15 cellular contexts compared by ENCODE assay signal in the genomic region with DNA sequence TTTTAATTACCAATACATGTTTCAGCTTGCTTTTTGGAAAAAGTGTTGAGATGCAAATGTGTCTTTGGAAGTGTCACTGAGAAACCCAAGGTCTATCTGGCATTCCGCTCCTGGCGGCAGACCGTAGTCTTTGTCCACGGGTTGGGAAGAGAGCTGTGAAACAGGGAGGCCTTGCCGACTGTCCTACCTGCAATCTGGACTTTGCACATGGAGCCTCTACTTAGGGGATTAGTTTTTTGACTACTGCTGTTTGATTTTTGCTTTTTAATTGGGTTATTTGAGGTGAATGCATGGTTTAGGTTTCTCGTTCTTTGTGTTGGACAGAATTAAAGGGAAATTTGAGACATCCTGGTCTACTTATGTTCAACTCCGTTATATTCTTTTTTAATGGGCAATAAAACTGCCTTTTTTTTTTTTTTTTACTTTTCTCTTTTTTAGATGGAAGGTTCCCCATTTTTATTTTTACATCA. TPM values are rescaled to one million over a fixed set of nuclear protein-coding genes. Genes with fewer than 3 reads are reported as not detected.
DNase-seq lines count a peak whose midpoint lies in the region; ATAC-seq, FAIRE-seq and TF ChIP-seq lines count a peak whose summit lies in the region.
"Had no signal": no experiment of that assay in that cellular context is flagged by ENCODE, and none has a peak within 500 bp of the region (broad histone marks: within the 10 kb centered on the region; RNA-seq: fewer than 3 reads in every experiment).

No MANE protein-coding gene starts in this region.

- peak overlapping the region; percentile 51 for H3K27ac ChIP-seq in osteoblast (ENCODE audit: low read depth, low read length)

- TF ChIP-seq CTCF in WTC11 (IDR thresholded peaks at IDR 0.05), result no peak
- no peak for TF ChIP-seq CTCF in osteoblast (IDR thresholded peaks at IDR 0.05; ENCODE audit: extremely low read depth, low read depth, low read length)

- peaks cover 2% of the 10 kb centered on the region for H3K9me3 ChIP-seq in osteoblast (ENCODE audit: low read depth, low read length)
- H3K9me3 ChIP-seq: Peyer's patch had no signal

- H3K36me3 Mint-ChIP-seq in WTC11, result peaks cover 9% of the 10 kb centered on the region
- H3K36me3 Mint-ChIP-seq: activated CD8-positive, alpha-beta memory T cell treated with anti-CD3 and anti-CD28 coated beads, Interleukin-2, amount 10 ng/mL, durations not matched to agents 7 days and 5 days had no signal

- POLR2A ChIA-PET in WTC11 (lab: Charles Lee), result no interaction called here

- H3K27ac Mint-ChIP-seq in WTC11, result peak overlapping the region; percentile 19
- H3K27ac Mint-ChIP-seq: activated CD8-positive, alpha-beta memory T cell treated with anti-CD3 and anti-CD28 coated beads, Interleukin-2, amount 10 ng/mL, durations not matched to agents 7 days and 5 days had no signal

- no peaks in the 10 kb centered on the region for H3K27me3 ChIP-seq in osteoblast (ENCODE audit: insufficient read depth, low read length)
- H3K27me3 ChIP-seq: Peyer's patch, sigmoid colon had no signal

- no peak overlapping the region for H3K4me3 ChIP-seq in osteoblast (ENCODE audit: insufficient read depth, low read length)
- H3K4me3 ChIP-seq: Peyer's patch, sigmoid colon had no signal

- CTCF ChIA-PET in WTC11 (lab: Charles Lee), result no interaction called here

- no peak overlapping the region for H3K4me2 ChIP-seq in osteoblast (ENCODE audit: insufficient read depth, low read length)

- ATAC-seq in HG03064 (IDR thresholded peaks at IDR 0.05; ENCODE audit: low read depth, unreplicated experiment) (peak; percentile 8), WTC11 (peak; percentile 46; the same call in 1 of the 2 replicates), HG03442 (IDR thresholded peaks at IDR 0.05; ENCODE audit: unreplicated experiment) (no peak), HG02642 (IDR thresholded peaks at IDR 0.05; ENCODE audit: poor library complexity, unreplicated experiment) (no peak), GM18868 (IDR thresholded peaks at IDR 0.05; ENCODE audit: unreplicated experiment) (no peak)
- ATAC-seq: activated CD8-positive, alpha-beta memory T cell treated with anti-CD3 and anti-CD28 coated beads, Interleukin-2, amount 10 ng/mL, durations not matched to agents 7 days and 5 days had no signal

- H3K4me1 ChIP-seq in osteoblast (ENCODE audit: insufficient read depth, low read length), result peaks cover 85% of the 10 kb centered on the region

- peak; percentile 5 for FAIRE-seq in GM18507 (lab: Jason Lieb, UNC)

- H3K4me1 Mint-ChIP-seq in WTC11, result peaks cover 76% of the 10 kb centered on the region
- H3K4me1 Mint-ChIP-seq: activated CD8-positive, alpha-beta memory T cell treated with anti-CD3 and anti-CD28 coated beads, Interleukin-2, amount 10 ng/mL, durations not matched to agents 7 days and 5 days had no signal

- H4K20me1 ChIP-seq in osteoblast (ENCODE audit: insufficient read depth, low read length), result peaks cover 51% of the 10 kb centered on the region

- H3K27me3 Mint-ChIP-seq in WTC11 (ENCODE audit: low read depth), result no peaks in the 10 kb centered on the region

- H3K79me2 ChIP-seq in osteoblast (ENCODE audit: insufficient read depth, low read length), result peaks cover 99% of the 10 kb centered on the region

- DNase-seq in GM18507 (ENCODE audit: extremely low spot score, insufficient read length, low read depth) (no peak), WTC11 (ENCODE audit: low spot score) (no peak), osteoblast (ENCODE audit: insufficient read length, low spot score, missing footprints) (no peak), activated T-cell treated with anti-CD3 and anti-CD28 coated beads for 4 hours (no peak)
- DNase-seq: activated CD8-positive, alpha-beta memory T cell treated with anti-CD3 and anti-CD28 coated beads, Interleukin-2, amount 10 ng/mL, durations not matched to agents 7 days and 5 days; COR-L47; islet precursor cell; NCI-H2107; Peyer's patch; sigmoid colon; T1000 had no signal

- peaks cover 17% of the 10 kb centered on the region for H3K36me3 ChIP-seq in osteoblast (ENCODE audit: insufficient read depth, low read length)
- H3K36me3 ChIP-seq: Peyer's patch, sigmoid colon had no signal

- peaks cover 9% of the 10 kb centered on the region for H3K9me3 Mint-ChIP-seq in WTC11

- H2AFZ ChIP-seq in osteoblast (ENCODE audit: low read length), result no peak overlapping the region

- no peak overlapping the region for H3K4me3 Mint-ChIP-seq in WTC11
- H3K4me3 Mint-ChIP-seq: activated CD8-positive, alpha-beta memory T cell treated with anti-CD3 and anti-CD28 coated beads, Interleukin-2, amount 10 ng/mL, durations not matched to agents 7 days and 5 days had no signal

TF ChIP-seq in WTC11, 78 proteins besides CTCF, POLR2A, EP300 and RAD21 (continues in another document):
- TF ChIP-seq ETV6 (CRISPR knock-in tag; IDR thresholded peaks at IDR 0.05), result no peak
- TF ChIP-seq, protein P1, sequence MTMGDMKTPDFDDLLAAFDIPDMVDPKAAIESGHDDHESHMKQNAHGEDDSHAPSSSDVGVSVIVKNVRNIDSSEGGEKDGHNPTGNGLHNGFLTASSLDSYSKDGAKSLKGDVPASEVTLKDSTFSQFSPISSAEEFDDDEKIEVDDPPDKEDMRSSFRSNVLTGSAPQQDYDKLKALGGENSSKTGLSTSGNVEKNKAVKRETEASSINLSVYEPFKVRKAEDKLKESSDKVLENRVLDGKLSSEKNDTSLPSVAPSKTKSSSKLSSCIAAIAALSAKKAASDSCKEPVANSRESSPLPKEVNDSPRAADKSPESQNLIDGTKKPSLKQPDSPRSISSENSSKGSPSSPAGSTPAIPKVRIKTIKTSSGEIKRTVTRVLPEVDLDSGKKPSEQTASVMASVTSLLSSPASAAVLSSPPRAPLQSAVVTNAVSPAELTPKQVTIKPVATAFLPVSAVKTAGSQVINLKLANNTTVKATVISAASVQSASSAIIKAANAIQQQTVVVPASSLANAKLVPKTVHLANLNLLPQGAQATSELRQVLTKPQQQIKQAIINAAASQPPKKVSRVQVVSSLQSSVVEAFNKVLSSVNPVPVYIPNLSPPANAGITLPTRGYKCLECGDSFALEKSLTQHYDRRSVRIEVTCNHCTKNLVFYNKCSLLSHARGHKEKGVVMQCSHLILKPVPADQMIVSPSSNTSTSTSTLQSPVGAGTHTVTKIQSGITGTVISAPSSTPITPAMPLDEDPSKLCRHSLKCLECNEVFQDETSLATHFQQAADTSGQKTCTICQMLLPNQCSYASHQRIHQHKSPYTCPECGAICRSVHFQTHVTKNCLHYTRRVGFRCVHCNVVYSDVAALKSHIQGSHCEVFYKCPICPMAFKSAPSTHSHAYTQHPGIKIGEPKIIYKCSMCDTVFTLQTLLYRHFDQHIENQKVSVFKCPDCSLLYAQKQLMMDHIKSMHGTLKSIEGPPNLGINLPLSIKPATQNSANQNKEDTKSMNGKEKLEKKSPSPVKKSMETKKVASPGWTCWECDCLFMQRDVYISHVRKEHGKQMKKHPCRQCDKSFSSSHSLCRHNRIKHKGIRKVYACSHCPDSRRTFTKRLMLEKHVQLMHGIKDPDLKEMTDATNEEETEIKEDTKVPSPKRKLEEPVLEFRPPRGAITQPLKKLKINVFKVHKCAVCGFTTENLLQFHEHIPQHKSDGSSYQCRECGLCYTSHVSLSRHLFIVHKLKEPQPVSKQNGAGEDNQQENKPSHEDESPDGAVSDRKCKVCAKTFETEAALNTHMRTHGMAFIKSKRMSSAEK (CRISPR knock-in tag; IDR thresholded peaks at IDR 0.05; ENCODE audit: borderline replicate concordance), result no peak
- TF ChIP-seq, protein P2, sequence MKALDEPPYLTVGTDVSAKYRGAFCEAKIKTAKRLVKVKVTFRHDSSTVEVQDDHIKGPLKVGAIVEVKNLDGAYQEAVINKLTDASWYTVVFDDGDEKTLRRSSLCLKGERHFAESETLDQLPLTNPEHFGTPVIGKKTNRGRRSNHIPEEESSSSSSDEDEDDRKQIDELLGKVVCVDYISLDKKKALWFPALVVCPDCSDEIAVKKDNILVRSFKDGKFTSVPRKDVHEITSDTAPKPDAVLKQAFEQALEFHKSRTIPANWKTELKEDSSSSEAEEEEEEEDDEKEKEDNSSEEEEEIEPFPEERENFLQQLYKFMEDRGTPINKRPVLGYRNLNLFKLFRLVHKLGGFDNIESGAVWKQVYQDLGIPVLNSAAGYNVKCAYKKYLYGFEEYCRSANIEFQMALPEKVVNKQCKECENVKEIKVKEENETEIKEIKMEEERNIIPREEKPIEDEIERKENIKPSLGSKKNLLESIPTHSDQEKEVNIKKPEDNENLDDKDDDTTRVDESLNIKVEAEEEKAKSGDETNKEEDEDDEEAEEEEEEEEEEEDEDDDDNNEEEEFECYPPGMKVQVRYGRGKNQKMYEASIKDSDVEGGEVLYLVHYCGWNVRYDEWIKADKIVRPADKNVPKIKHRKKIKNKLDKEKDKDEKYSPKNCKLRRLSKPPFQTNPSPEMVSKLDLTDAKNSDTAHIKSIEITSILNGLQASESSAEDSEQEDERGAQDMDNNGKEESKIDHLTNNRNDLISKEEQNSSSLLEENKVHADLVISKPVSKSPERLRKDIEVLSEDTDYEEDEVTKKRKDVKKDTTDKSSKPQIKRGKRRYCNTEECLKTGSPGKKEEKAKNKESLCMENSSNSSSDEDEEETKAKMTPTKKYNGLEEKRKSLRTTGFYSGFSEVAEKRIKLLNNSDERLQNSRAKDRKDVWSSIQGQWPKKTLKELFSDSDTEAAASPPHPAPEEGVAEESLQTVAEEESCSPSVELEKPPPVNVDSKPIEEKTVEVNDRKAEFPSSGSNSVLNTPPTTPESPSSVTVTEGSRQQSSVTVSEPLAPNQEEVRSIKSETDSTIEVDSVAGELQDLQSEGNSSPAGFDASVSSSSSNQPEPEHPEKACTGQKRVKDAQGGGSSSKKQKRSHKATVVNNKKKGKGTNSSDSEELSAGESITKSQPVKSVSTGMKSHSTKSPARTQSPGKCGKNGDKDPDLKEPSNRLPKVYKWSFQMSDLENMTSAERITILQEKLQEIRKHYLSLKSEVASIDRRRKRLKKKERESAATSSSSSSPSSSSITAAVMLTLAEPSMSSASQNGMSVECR (CRISPR knock-in tag; IDR thresholded peaks at IDR 0.05; ENCODE audit: borderline replicate concordance), result no peak
- no peak for TF ChIP-seq TEAD1 (CRISPR knock-in tag; IDR thresholded peaks at IDR 0.05)

RNA-seq across cellular contexts. Expression of a gene that starts 25.7 kb away (rescaled TPM):
- total RNA-seq in WTC11 (2021) (69.2 to 88.8 TPM (median 73.5 TPM) in 3 replicates), osteoblast (246 and 274 TPM in 2 replicates)

Comparison
In these comparisons a context has a peak if more than half of its experiments do, and no peak if none do; other contexts are left out.
1. ATAC-seq: peak in HG03064 (single experiment) and WTC11 (single experiment); none in HG03442 (single experiment), HG02642 (single experiment) and GM18868 (single experiment).